Comparison of ENCODE assay signal across 9 cellular contexts in genomic region chr9:77649109-77649812, GRCh38. TPM values are rescaled to one million over a fixed set of nuclear protein-coding genes. Genes with fewer than 3 reads are reported as not detected.
DNase-seq lines count a peak whose midpoint lies in the region; TF ChIP-seq lines count a peak whose summit lies in the region.
"Had no signal": no experiment of that assay in that cellular context is flagged by ENCODE, and none has a peak within 500 bp of the region (broad histone marks: within the 10 kb centered on the region; RNA-seq: fewer than 3 reads in every experiment).

No MANE protein-coding gene starts in this region.

- H3K4me2 ChIP-seq in MM.1S (ENCODE audit: low read depth, low read length) (peak overlapping the region; percentile 26; the same call in 1 of the 2 replicates), mammary epithelial cell (ENCODE audit: insufficient read depth, low read depth, low read length) (peak overlapping the region; percentile 79)

- peak; percentile 42 for TF ChIP-seq CTCF in BJ (IDR thresholded peaks at IDR 0.05; ENCODE audit: insufficient read depth, low read depth, low read length)
- no peak for TF ChIP-seq CTCF in MM.1S (IDR thresholded peaks at IDR 0.05; ENCODE audit: low read length)
- TF ChIP-seq CTCF in mammary epithelial cell (conservative IDR thresholded peaks at IDR 0.05 in 1 of 2, IDR thresholded peaks at IDR 0.05 in 1 of 2; ENCODE audit: extremely low read depth in 1 of 2, insufficient read depth in 1 of 2, low read depth in 1 of 2, low read length in 2 of 2): peak; percentile 26 to 45
- TF ChIP-seq CTCF in GM13976 (IDR thresholded peaks at IDR 0.05; ENCODE audit: borderline replicate concordance, control extremely low read depth, extremely low read depth, insufficient read depth, missing control alignments): no peak

- CTCF ChIA-PET in BJ (lab: Yijun Ruan, JAX): interaction anchor here (1.1 to 2.0 kb wide), 4 partner anchors 10 to 190 kb away, joined by 3 to 11 read pairs (median 4); no protein-coding TSS in a partner anchor
- CTCF ChIA-PET in mammary epithelial cell (lab: Charles Lee; ENCODE audit: low non-redundant PET): interaction anchor here (0.7 kb wide), 1 partner anchor 12 kb away, joined by 3 read pairs; no protein-coding TSS in a partner anchor

- H3K4me3 ChIP-seq in BJ (ENCODE audit: low read depth, low read length) (no peak overlapping the region), MM.1S (ENCODE audit: low read length) (no peak overlapping the region), mammary epithelial cell (replicated peaks in 1 of 3; ENCODE audit: insufficient read depth in 1 of 3, low read depth in 2 of 3, low read length in 3 of 3) (peak overlapping the region in 1 of 3 experiments; percentile 35)
- H3K4me3 ChIP-seq: HAP-1 had no signal

- H3K79me2 ChIP-seq in MM.1S (ENCODE audit: low read length) (no peaks in the 10 kb centered on the region), mammary epithelial cell (ENCODE audit: insufficient read depth, low read length) (no peaks in the 10 kb centered on the region)

- H3K9me2 ChIP-seq in MM.1S (replicated peaks; ENCODE audit: insufficient read depth, low read length): no peaks in the 10 kb centered on the region

- H3K4me1 ChIP-seq in MM.1S (ENCODE audit: low read length) (no peaks in the 10 kb centered on the region), mammary epithelial cell (ENCODE audit: insufficient read depth, low read length) (peaks cover 14% of the 10 kb centered on the region)
- H3K4me1 ChIP-seq: HAP-1 had no signal

- no peaks in the 10 kb centered on the region for H3K9me3 ChIP-seq in MM.1S (replicated peaks; ENCODE audit: insufficient read depth, low read length)
- no peaks in the 10 kb centered on the region for H3K9me3 ChIP-seq in mammary epithelial cell (replicated peaks; ENCODE audit: insufficient read depth, low read length)
- H3K9me3 ChIP-seq: HAP-1 had no signal

- no TSS peak for BruUV-seq in mammary epithelial cell (replicated peaks; lab: Mats Ljungman, UMichigan)

- in situ Hi-C loops in mammary epithelial cell (cut with MboI; ENCODE audit: low sequenced_read_pairs in 2 of 2) (no loop called here), GM13976 (cut with MboI; ENCODE audit: low sequenced_read_pairs, unreplicated experiment) (no loop called here)

- POLR2A ChIA-PET in BJ (lab: Charles Lee): no interaction called here

- intact Hi-C loops in mammary epithelial cell (cut with micrococcal nuclease): no loop called here

- WGBS in mammary epithelial cell (ENCODE audit: low coverage, missing lambda C conversion rate): 69% methylated on average over 9 of the region's 10 CpGs

- H3F3A ChIP-seq in MM.1S (ENCODE audit: insufficient read depth, low read length): no peaks in the 10 kb centered on the region

- DNase-seq in BJ (ENCODE audit: low read depth): no peak
- DNase-seq in MM.1S: no peak
- no peak for DNase-seq in mammary epithelial cell
- DNase-seq in medulla oblongata (ENCODE audit: extremely low spot score): peak; percentile 51
- DNase-seq in mesenteric fat pad (ENCODE audit: low spot score): no peak
- DNase-seq in GM13976 (ENCODE audit: low spot score): no peak
- DNase-seq in NK-92 (lab: John Stamatoyannopoulos, UW; ENCODE audit: unreplicated experiment): no peak
- DNase-seq in hippocampal formation (lab: John Stamatoyannopoulos, UW): no peak

- dilution Hi-C loops in mammary epithelial cell (cut with HindIII; ENCODE audit: low sequenced_read_pairs): no loop called here

- peaks cover 23% of the 10 kb centered on the region for H3K27me3 ChIP-seq in BJ (ENCODE audit: control insufficient read depth, insufficient read depth, low read length)
- no peaks in the 10 kb centered on the region for H3K27me3 ChIP-seq in MM.1S (replicated peaks; ENCODE audit: insufficient read depth, low read length)
- peaks cover 23% of the 10 kb centered on the region for H3K27me3 ChIP-seq in mammary epithelial cell (ENCODE audit: insufficient read depth, low read length)

- H4K20me1 ChIP-seq in MM.1S (ENCODE audit: insufficient read depth, low read length): no peaks in the 10 kb centered on the region
- H4K20me1 ChIP-seq in mammary epithelial cell (ENCODE audit: insufficient read depth, low read length): no peaks in the 10 kb centered on the region

- H3K36me3 ChIP-seq in BJ (ENCODE audit: control insufficient read depth, insufficient read depth, low read length) (no peaks in the 10 kb centered on the region), MM.1S (replicated peaks; ENCODE audit: insufficient read depth, low read length) (no peaks in the 10 kb centered on the region), mammary epithelial cell (ENCODE audit: insufficient read depth, low read length) (no peaks in the 10 kb centered on the region)
- H3K36me3 ChIP-seq: HAP-1 had no signal

- H3K27ac ChIP-seq in MM.1S (ENCODE audit: low read length): no peak overlapping the region
- H3K27ac ChIP-seq in mammary epithelial cell (ENCODE audit: insufficient read depth, low read depth, low read length): no peak overlapping the region

- no peak overlapping the region for H2AFZ ChIP-seq in MM.1S (ENCODE audit: low read length)
- no peak overlapping the region for H2AFZ ChIP-seq in mammary epithelial cell (ENCODE audit: low read depth, low read length)

- H3K9ac ChIP-seq in MM.1S (ENCODE audit: low read length) (no peak overlapping the region), mammary epithelial cell (ENCODE audit: insufficient read depth, low read length) (no peak overlapping the region)

RNA-seq across cellular contexts. Expression of gene GNA14, which starts 1.1 kb away (rescaled TPM):
- 0.22 and 0.25 TPM in 2 replicates for polyA plus RNA-seq in BJ (2011; rRNA removed)
- polyA minus RNA-seq in BJ (2011; rRNA and poly(A)+ RNA removed): 0.28 TPM in 1 of 2 replicates, not detected in the other
- total RNA-seq in mammary epithelial cell: under 1 TPM in 1 of 2 donors, not detected in 1; 0.17 TPM
- not detected for polyA plus RNA-seq in mammary epithelial cell
- not detected for polyA minus RNA-seq in mammary epithelial cell
- 4.8 TPM for total RNA-seq in mesenteric fat pad

Comparison
In these comparisons a context has a peak if more than half of its experiments do, and no peak if none do; other contexts are left out.
1. CTCF ChIP-seq: peak in BJ (single experiment) and mammary epithelial cell (2 of 2); none in MM.1S (single experiment) and GM13976 (single experiment).